10 cellular contexts compared by ENCODE assay signal in genomic region chr14:31229009-31229408, GRCh38. TPM values are rescaled to one million over a fixed set of nuclear protein-coding genes. Genes with fewer than 3 reads are reported as not detected.
DNase-seq lines count a peak whose midpoint lies in the region; ATAC-seq and TF ChIP-seq lines count a peak whose summit lies in the region.
"Had no signal": no experiment of that assay in that cellular context is flagged by ENCODE, and none has a peak within 500 bp of the region (broad histone marks: within the 10 kb centered on the region; RNA-seq: fewer than 3 reads in every experiment).

No MANE protein-coding gene starts in this region.

- no peak for TF ChIP-seq POLR2A in testis (IDR thresholded peaks at IDR 0.05)

- H3K27me3 Mint-ChIP-seq in Calu3 (ENCODE audit: unreplicated experiment) (no peaks in the 10 kb centered on the region), progenitor cell of endocrine pancreas (no peaks in the 10 kb centered on the region)

- no peaks in the 10 kb centered on the region for H3K9me3 ChIP-seq in right atrium auricular region
- H3K9me3 ChIP-seq in testis, result no peaks in the 10 kb centered on the region

- TSS peak; percentile 91 for BruUV-seq in Calu3 (replicated peaks; lab: Mats Ljungman, UMichigan)

- H3K9me3 Mint-ChIP-seq in Calu3 (ENCODE audit: low read depth, unreplicated experiment), result no peaks in the 10 kb centered on the region
- H3K9me3 Mint-ChIP-seq in progenitor cell of endocrine pancreas (ENCODE audit: low read depth), result no peaks in the 10 kb centered on the region
- H3K9me3 Mint-ChIP-seq: CD8-positive, alpha-beta T cell had no signal

- peak; percentile 83 for ATAC-seq in GM21390 (IDR thresholded peaks at IDR 0.05; ENCODE audit: unreplicated experiment)
- peak; percentile 88 for ATAC-seq in HG03520 (IDR thresholded peaks at IDR 0.05; ENCODE audit: unreplicated experiment)
- ATAC-seq: CD8-positive, alpha-beta T cell had no signal

- no peaks in the 10 kb centered on the region for H3K27me3 ChIP-seq in right atrium auricular region
- no peaks in the 10 kb centered on the region for H3K27me3 ChIP-seq in testis

- H3K4me1 Mint-ChIP-seq in Calu3 (ENCODE audit: low read depth, unreplicated experiment) (peaks cover 17% of the 10 kb centered on the region), progenitor cell of endocrine pancreas (ENCODE audit: low read depth) (peaks cover 10% of the 10 kb centered on the region)

- CTCF ChIA-PET in Calu3 (lab: Charles Lee), result interaction anchor here (0.6 to 2.3 kb wide), 4 partner anchors 21 to 549 kb away, joined by 3 to 16 read pairs (median 6); partner anchors contain the start of gene HECTD1

- H3K27ac ChIP-seq in right atrium auricular region (peak overlapping the region; percentile 48 to 77), testis (no peak overlapping the region)
- H3K27ac ChIP-seq: KMS-11 had no signal

- H3K36me3 ChIP-seq in right atrium auricular region, result no peaks in the 10 kb centered on the region
- no peaks in the 10 kb centered on the region for H3K36me3 ChIP-seq in testis (ENCODE audit: low read depth, missing control alignments)

- DNase-seq in Calu3 (no peak), right atrium auricular region (ENCODE audit: low spot score) (no peak), testis (no peak), progenitor cell of endocrine pancreas (ENCODE audit: low spot score, unreplicated experiment) (no peak), NCI-H187 (lab: John Stamatoyannopoulos, UW) (no peak), NCI-H2227 treated with DMSO at 0.1 percent for 48 hours (lab: John Stamatoyannopoulos, UW) (no peak)
- DNase-seq: CD8-positive, alpha-beta T cell had no signal

- H3K36me3 Mint-ChIP-seq in Calu3 (ENCODE audit: insufficient read depth, unreplicated experiment) (peaks cover 11% of the 10 kb centered on the region), progenitor cell of endocrine pancreas (ENCODE audit: insufficient read depth) (no peaks in the 10 kb centered on the region)
- H3K36me3 Mint-ChIP-seq: CD8-positive, alpha-beta T cell had no signal

- H3K4me1 ChIP-seq in right atrium auricular region, result peaks cover 0 to 10% of the 10 kb centered on the region in 2 donors
- no peaks in the 10 kb centered on the region for H3K4me1 ChIP-seq in testis

- H3K27ac Mint-ChIP-seq in Calu3 (ENCODE audit: unreplicated experiment) (peak overlapping the region; percentile 91), progenitor cell of endocrine pancreas (no peak overlapping the region)
- H3K27ac Mint-ChIP-seq: CD8-positive, alpha-beta T cell had no signal

- H3K4me3 ChIP-seq in right atrium auricular region, result no peak overlapping the region
- no peak overlapping the region for H3K4me3 ChIP-seq in testis

- H3K4me3 Mint-ChIP-seq in Calu3 (ENCODE audit: low read depth, unreplicated experiment) (no peak overlapping the region), progenitor cell of endocrine pancreas (ENCODE audit: low read depth) (no peak overlapping the region)
- H3K4me3 Mint-ChIP-seq: CD8-positive, alpha-beta T cell had no signal

- TF ChIP-seq CTCF in Calu3 (IDR thresholded peaks at IDR 0.05; ENCODE audit: unreplicated experiment) (no peak), right atrium auricular region (IDR thresholded peaks at IDR 0.05) (no peak), testis (IDR thresholded peaks at IDR 0.05) (no peak), progenitor cell of endocrine pancreas (IDR thresholded peaks at IDR 0.05; ENCODE audit: unreplicated experiment) (no peak)

- intact Hi-C loops in Calu3 (cut with micrococcal nuclease; ENCODE audit: unreplicated experiment) (loop anchor here (1.0 to 2.0 kb wide), 2 partner anchors 16 to 34 kb away; no protein-coding TSS in a partner anchor), testis (cut with DNase I; ENCODE audit: low total_unique reads) (no loop called here)

RNA-seq across cellular contexts. Expression of gene HECTD1, which starts 21.4 kb away (rescaled TPM):
- total RNA-seq in Calu3 (2022) (98.6 and 105 TPM in 2 replicates), right atrium auricular region (100 to 1,000 TPM; 130 to 145 TPM), testis (100 to 1,000 TPM; 232 to 235 TPM), progenitor cell of endocrine pancreas (154 and 163 TPM in 2 replicates)
- polyA plus RNA-seq in testis (ENCODE audit: insufficient read depth, low read depth, low replicate concordance), result 124 TPM

Comparison
In these comparisons a context has a peak if more than half of its experiments do, and no peak if none do; other contexts are left out.
1. H3K27ac ChIP-seq: peak in right atrium auricular region (2 of 2); none in testis (0 of 2).